20 cellular contexts compared by ENCODE assay signal in the genomic region with DNA sequence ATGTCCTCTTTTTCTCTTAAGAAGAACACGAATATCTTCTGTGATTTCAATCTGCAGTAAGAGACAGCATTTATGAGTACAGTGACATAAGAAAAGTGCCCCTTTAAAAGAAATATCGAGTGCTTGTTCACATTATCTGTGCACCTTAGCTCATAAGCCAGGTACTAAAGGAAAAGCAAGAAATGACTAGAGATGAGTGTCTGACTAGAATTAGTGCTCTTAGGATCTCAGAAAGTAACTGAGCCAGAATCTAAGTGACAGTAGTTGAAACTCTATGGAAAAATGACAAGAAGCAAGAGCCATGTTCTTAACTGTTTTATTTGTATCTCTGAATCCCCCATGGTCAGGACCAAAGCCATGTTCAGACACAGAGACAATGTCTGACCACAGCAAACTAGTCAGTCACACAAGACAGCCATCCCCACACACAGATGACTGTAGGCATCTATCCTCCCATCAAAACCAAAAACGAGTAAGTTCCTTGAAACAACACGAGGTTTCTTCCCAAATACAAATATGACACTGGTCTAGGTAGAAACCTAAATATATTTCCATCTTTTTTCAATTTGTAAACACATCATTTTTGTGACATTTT. TPM values are rescaled to one million over a fixed set of nuclear protein-coding genes. Genes with fewer than 3 reads are reported as not detected.
DNase-seq lines count a peak whose midpoint lies in the region; ATAC-seq, FAIRE-seq and TF ChIP-seq lines count a peak whose summit lies in the region.
"Had no signal": no experiment of that assay in that cellular context is flagged by ENCODE, and none has a peak within 500 bp of the region (broad histone marks: within the 10 kb centered on the region; RNA-seq: fewer than 3 reads in every experiment).

No MANE protein-coding gene starts in this region.

- H3K4me3 Mint-ChIP-seq in activated CD8-positive, alpha-beta memory T cell treated with anti-CD3 and anti-CD28 coated beads, Interleukin-2, amount 10 ng/mL, durations not matched to agents 7 days and 5 days, result no peak overlapping the region
- H3K4me3 Mint-ChIP-seq in T-helper 2 cell treated with Interferon-gamma antibody and Interleukin-4, amounts not matched to agents 5 μg/mL and 100 μg/mL, for 36 hours, result no peak overlapping the region
- H3K4me3 Mint-ChIP-seq in neural crest cell, result no peak overlapping the region
- H3K4me3 Mint-ChIP-seq: CD4-positive, alpha-beta memory T cell had no signal

- no peaks in the 10 kb centered on the region for H3K9me3 Mint-ChIP-seq in activated CD8-positive, alpha-beta memory T cell treated with anti-CD3 and anti-CD28 coated beads, Interleukin-2, amount 10 ng/mL, durations not matched to agents 7 days and 5 days (ENCODE audit: low read depth)
- H3K9me3 Mint-ChIP-seq in T-helper 2 cell treated with Interferon-gamma antibody and Interleukin-4, amounts not matched to agents 5 μg/mL and 100 μg/mL, for 36 hours, result no peaks in the 10 kb centered on the region
- no peaks in the 10 kb centered on the region for H3K9me3 Mint-ChIP-seq in neural crest cell
- H3K9me3 Mint-ChIP-seq: CD4-positive, alpha-beta memory T cell had no signal

- H3K27me3 Mint-ChIP-seq in activated CD8-positive, alpha-beta memory T cell treated with anti-CD3 and anti-CD28 coated beads, Interleukin-2, amount 10 ng/mL, durations not matched to agents 7 days and 5 days, result no peaks in the 10 kb centered on the region
- no peaks in the 10 kb centered on the region for H3K27me3 Mint-ChIP-seq in T-helper 2 cell treated with Interferon-gamma antibody and Interleukin-4, amounts not matched to agents 5 μg/mL and 100 μg/mL, for 36 hours (ENCODE audit: low read depth)
- no peaks in the 10 kb centered on the region for H3K27me3 Mint-ChIP-seq in neural crest cell (ENCODE audit: low read depth)
- H3K27me3 Mint-ChIP-seq: CD4-positive, alpha-beta memory T cell had no signal

- CTCF ChIA-PET in activated CD8-positive, alpha-beta memory T cell treated with anti-CD3 and anti-CD28 coated beads, Interleukin-2, amount 10 ng/mL, durations not matched to agents 7 days and 5 days (lab: Charles Lee), result no interaction called here

- no peak for DNase-seq in activated CD8-positive, alpha-beta memory T cell treated with anti-CD3 and anti-CD28 coated beads, Interleukin-2, amount 10 ng/mL, durations not matched to agents 7 days and 5 days
- no peak for DNase-seq in activated CD8-positive, alpha-beta memory T cell treated with anti-CD3 and anti-CD28 coated beads, Interleukin-2, amount 50 U/mL, for 48 hours
- DNase-seq in GM18507 (ENCODE audit: extremely low spot score, insufficient read length, low read depth) (no peak), neural crest cell (ENCODE audit: low read depth, low spot score) (no peak), NCI-H1092 treated with DMSO at 0.1 percent for 48 hours (lab: John Stamatoyannopoulos, UW) (no peak), left ventricle myocardium superior (no peak), HuH-7 (ENCODE audit: low spot score) (no peak)
- DNase-seq in T-helper 2 cell treated with Interferon-gamma antibody and Interleukin-4, amounts not matched to agents 5 μg/mL and 100 μg/mL, for 36 hours (ENCODE audit: low spot score), result no peak
- DNase-seq: Calu3; CD4-positive, alpha-beta memory T cell; DMS53; IMR-90; Karpas-422; MG63; NCI-H1092; NCI-H2081 treated with DMSO at 0.1 percent for 48 hours; NCI-H510A treated with DMSO at 0.1 percent for 48 hours; NCI-H82 had no signal

- H3K27ac Mint-ChIP-seq in activated CD8-positive, alpha-beta memory T cell treated with anti-CD3 and anti-CD28 coated beads, Interleukin-2, amount 10 ng/mL, durations not matched to agents 7 days and 5 days, result peak overlapping the region; percentile 54
- H3K27ac Mint-ChIP-seq in T-helper 2 cell treated with Interferon-gamma antibody and Interleukin-4, amounts not matched to agents 5 μg/mL and 100 μg/mL, for 36 hours, result peak overlapping the region; percentile 31
- H3K27ac Mint-ChIP-seq in neural crest cell (ENCODE audit: unreplicated experiment), result peak overlapping the region; percentile 12

- ATAC-seq in activated CD8-positive, alpha-beta memory T cell treated with anti-CD3 and anti-CD28 coated beads, Interleukin-2, amount 10 ng/mL, durations not matched to agents 7 days and 5 days, result no peak
- no peak for ATAC-seq in left ventricle myocardium superior
- ATAC-seq: Panc1 had no signal

- FAIRE-seq in GM18507 (lab: Jason Lieb, UNC), result peak; percentile 74
- FAIRE-seq: H1 had no signal

- no peak for TF ChIP-seq CTCF in neural crest cell (conservative IDR thresholded peaks at IDR 0.05)

- peaks cover 26% of the 10 kb centered on the region for H3K4me1 Mint-ChIP-seq in activated CD8-positive, alpha-beta memory T cell treated with anti-CD3 and anti-CD28 coated beads, Interleukin-2, amount 10 ng/mL, durations not matched to agents 7 days and 5 days
- H3K4me1 Mint-ChIP-seq in T-helper 2 cell treated with Interferon-gamma antibody and Interleukin-4, amounts not matched to agents 5 μg/mL and 100 μg/mL, for 36 hours (ENCODE audit: low read depth), result peaks cover 12% of the 10 kb centered on the region
- H3K4me1 Mint-ChIP-seq in neural crest cell, result peaks cover 20% of the 10 kb centered on the region

- intact Hi-C loops in left ventricle myocardium superior (cut with micrococcal nuclease), result no loop called here

- H3K36me3 Mint-ChIP-seq in activated CD8-positive, alpha-beta memory T cell treated with anti-CD3 and anti-CD28 coated beads, Interleukin-2, amount 10 ng/mL, durations not matched to agents 7 days and 5 days, result peaks cover 10% of the 10 kb centered on the region
- peaks cover 9% of the 10 kb centered on the region for H3K36me3 Mint-ChIP-seq in T-helper 2 cell treated with Interferon-gamma antibody and Interleukin-4, amounts not matched to agents 5 μg/mL and 100 μg/mL, for 36 hours (ENCODE audit: low read depth)
- H3K36me3 Mint-ChIP-seq in neural crest cell (ENCODE audit: low read depth), result no peaks in the 10 kb centered on the region

RNA-seq across cellular contexts. Expression of gene ACSL4, which starts 36.8 kb away (rescaled TPM):
- total RNA-seq in activated CD8-positive, alpha-beta memory T cell treated with anti-CD3 and anti-CD28 coated beads, Interleukin-2, amount 10 ng/mL, durations not matched to agents 7 days and 5 days, result 10 to 100 TPM; 68.3 to 95.1 TPM
- total RNA-seq in neural crest cell (62.4 and 67.3 TPM in 2 replicates), left ventricle myocardium superior (33.0 TPM)
